In the genomic region with DNA sequence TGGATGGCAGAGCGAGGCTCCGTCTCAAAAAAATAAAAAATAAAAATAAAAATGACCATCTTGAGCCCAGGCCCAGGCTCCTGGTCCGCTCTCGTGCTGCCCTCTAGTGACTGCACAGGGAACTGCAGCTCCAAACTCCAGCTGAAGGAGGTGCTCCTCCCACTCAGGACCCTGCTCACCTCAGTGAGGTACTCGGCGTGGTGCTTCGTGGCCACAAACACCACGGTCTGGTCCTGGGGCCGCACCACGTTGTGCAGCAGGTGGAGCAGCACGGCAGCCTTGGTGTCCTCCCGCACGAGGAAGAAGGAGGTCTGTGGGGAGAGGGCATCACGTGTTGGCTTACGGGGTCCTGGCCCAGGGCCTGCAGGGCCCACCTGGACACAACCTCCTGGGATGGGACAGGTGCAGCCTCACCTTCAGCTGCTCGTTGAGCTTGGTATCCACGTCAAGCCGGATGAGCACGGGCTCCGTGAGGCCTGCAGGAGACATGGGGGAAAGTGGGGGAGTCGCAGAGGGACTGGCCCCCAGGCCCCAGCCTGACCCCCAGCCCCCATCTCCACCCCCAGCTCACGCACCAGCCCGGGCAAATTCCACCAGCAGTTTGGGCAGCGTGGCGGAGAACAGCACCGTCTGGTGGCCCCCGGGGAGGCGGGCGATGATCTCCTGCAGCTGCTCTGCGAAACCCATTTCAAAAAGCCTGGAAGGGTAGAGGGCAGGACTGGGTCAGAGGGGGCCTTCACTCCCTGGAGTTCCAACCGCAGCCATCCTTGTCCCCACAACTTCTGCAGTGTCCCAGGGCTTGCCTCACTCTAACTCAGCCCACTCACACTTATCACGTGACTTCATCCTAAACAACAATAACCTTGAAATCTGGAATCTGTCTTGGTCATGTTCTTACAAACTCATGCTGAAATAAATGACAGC, we compare ENCODE assay signal across 8 cellular contexts. TPM values are rescaled to one million over a fixed set of nuclear protein-coding genes. Genes with fewer than 3 reads are reported as not detected.
DNase-seq lines count a peak whose midpoint lies in the region; ATAC-seq and TF ChIP-seq lines count a peak whose summit lies in the region.

No MANE protein-coding gene starts in this region.

- peaks cover 3% of the 10 kb centered on the region; the same call in 1 of the 2 replicates for H3F3A ChIP-seq in GM23338 (replicated peaks; ENCODE audit: low read depth)

- no TSS peak for BruUV-seq in OCI-LY7 (replicated peaks; lab: Mats Ljungman, UMichigan)

- TF ChIP-seq CTCF in GM23338 (conservative IDR thresholded peaks at IDR 0.05; ENCODE audit: low read depth in 2 of 2) (peak; percentile 94 to 96), OCI-LY7 (conservative IDR thresholded peaks at IDR 0.05; ENCODE audit: low read length) (peak; percentile 94), fibroblast of mammary gland (conservative IDR thresholded peaks at IDR 0.05; ENCODE audit: control insufficient read depth, insufficient read depth, low read depth, low read length) (peak; percentile 96), thoracic aorta (IDR thresholded peaks at IDR 0.05) (peak; percentile 99)

- H2AFZ ChIP-seq in GM23338 (no peak overlapping the region), OCI-LY7 (ENCODE audit: low read length) (no peak overlapping the region)

- H3K9me3 Mint-ChIP-seq in CD8-positive, alpha-beta memory T cell: no peaks in the 10 kb centered on the region
- no peaks in the 10 kb centered on the region for H3K9me3 Mint-ChIP-seq in GM23338

- POLR2A ChIA-PET in CD8-positive, alpha-beta memory T cell (lab: Charles Lee): no interaction called here
- POLR2A ChIA-PET in OCI-LY7 (lab: Charles Lee): interaction anchor here (0.7 to 3.9 kb wide), 11 partner anchors 11 to 128 kb away, joined by 3 to 20 read pairs (median 7); a partner anchor contains a TSS

- no peaks in the 10 kb centered on the region for H3K9me2 ChIP-seq in GM23338 (ENCODE audit: insufficient read depth)
- no peaks in the 10 kb centered on the region for H3K9me2 ChIP-seq in OCI-LY7 (ENCODE audit: insufficient read depth, low read length)

- peak overlapping the region in 4 of 8 donors; percentile 6 to 84 (median 66) for H3K27ac Mint-ChIP-seq in CD8-positive, alpha-beta memory T cell
- H3K27ac Mint-ChIP-seq in GM23338: peak overlapping the region; percentile 90; the same call in 1 of the 2 replicates

- no peaks in the 10 kb centered on the region for H3K27me3 ChIP-seq in CD8-positive, alpha-beta memory T cell (ENCODE audit: insufficient read depth, low read length, poor library complexity, severe bottlenecking)
- H3K27me3 ChIP-seq in GM23338 (ENCODE audit: insufficient read depth) (no peaks in the 10 kb centered on the region), thoracic aorta (replicated peaks; ENCODE audit: insufficient read depth) (no peaks in the 10 kb centered on the region)

- no peaks in the 10 kb centered on the region for H3K9me3 ChIP-seq in CD8-positive, alpha-beta memory T cell (ENCODE audit: low read length)
- H3K9me3 ChIP-seq in OCI-LY7 (ENCODE audit: low read length) (no peaks in the 10 kb centered on the region), thoracic aorta (no peaks in the 10 kb centered on the region)

- H3K4me3 Mint-ChIP-seq in CD8-positive, alpha-beta memory T cell: no peak overlapping the region
- H3K4me3 Mint-ChIP-seq in GM23338: no peak overlapping the region

- H3K36me3 ChIP-seq in CD8-positive, alpha-beta memory T cell (ENCODE audit: insufficient read depth, low read length): peaks cover 78% of the 10 kb centered on the region
- H3K36me3 ChIP-seq in GM23338 (ENCODE audit: insufficient read depth) (peaks cover 64% of the 10 kb centered on the region), OCI-LY7 (ENCODE audit: insufficient read depth, low read length) (peaks cover 93% of the 10 kb centered on the region), thoracic aorta (peaks cover 74% of the 10 kb centered on the region)

- H3K4me2 ChIP-seq in GM23338: no peak overlapping the region
- H3K4me2 ChIP-seq in OCI-LY7 (ENCODE audit: low read length): peak overlapping the region; percentile 61

- peak; percentile 56 to 81 (median 68) for DNase-seq in CD8-positive, alpha-beta memory T cell
- DNase-seq in GM23338 (ENCODE audit: low spot score) (peak; percentile 78), OCI-LY7 (ENCODE audit: low spot score) (peak; percentile 84), fibroblast of mammary gland (ENCODE audit: low read depth) (peak; percentile 60), occipital lobe (lab: John Stamatoyannopoulos, UW) (peak; percentile 42), thoracic aorta (ENCODE audit: low spot score) (no peak)
- peak; percentile 88 to 89 for DNase-seq in activated T-cell treated with anti-CD3 and anti-CD28 coated beads, Interleukin-2, amount 50 U/mL, for 48 hours

- intact Hi-C loops in OCI-LY7 (cut with micrococcal nuclease; ENCODE audit: unreplicated experiment): loop anchor here (1.0 to 5.0 kb wide), 2 partner anchors 76 to 197 kb away; a partner anchor contains a TSS

- H3K79me2 ChIP-seq in GM23338 (replicated peaks; ENCODE audit: insufficient read depth) (no peaks in the 10 kb centered on the region; the same call in 1 of the 2 replicates), OCI-LY7 (ENCODE audit: insufficient read depth, low read depth, low read length) (peaks cover 23% of the 10 kb centered on the region)

- H3K27ac ChIP-seq in CD8-positive, alpha-beta memory T cell (ENCODE audit: low read depth, low read length): no peak overlapping the region
- H3K27ac ChIP-seq in GM23338 (ENCODE audit: low read depth) (peak overlapping the region; percentile 59; the same call in 1 of the 2 replicates), OCI-LY7 (ENCODE audit: low read depth, low read length, poor library complexity, severe bottlenecking) (peak overlapping the region; percentile 98), thoracic aorta (no peak overlapping the region)

- H3K4me1 ChIP-seq in CD8-positive, alpha-beta memory T cell (ENCODE audit: insufficient read depth, low read length): no peaks in the 10 kb centered on the region
- H3K4me1 ChIP-seq in GM23338 (ENCODE audit: insufficient read depth) (no peaks in the 10 kb centered on the region), OCI-LY7 (ENCODE audit: insufficient read depth, low read length, poor library complexity, severe bottlenecking) (peaks cover 46% of the 10 kb centered on the region), thoracic aorta (ENCODE audit: control insufficient read depth in 1 of 2, low read depth in 2 of 2) (no peaks in the 10 kb centered on the region)

- peaks cover 31 to 88% (median 36%) of the 10 kb centered on the region in 3 donors for H3K36me3 Mint-ChIP-seq in CD8-positive, alpha-beta memory T cell
- peaks cover 91% of the 10 kb centered on the region for H3K36me3 Mint-ChIP-seq in GM23338 (ENCODE audit: low read depth)

- ATAC-seq in GM23338: peak; percentile 96
- no peak for ATAC-seq in thoracic aorta (ENCODE audit: insufficient number of reproducible peaks, low FRiP score, low read depth)
- ATAC-seq in GM18867 (IDR thresholded peaks at IDR 0.05; ENCODE audit: unreplicated experiment): no peak

- peaks cover 4 to 6% (median 5%) of the 10 kb centered on the region in 3 donors for H3K4me1 Mint-ChIP-seq in CD8-positive, alpha-beta memory T cell
- no peaks in the 10 kb centered on the region for H3K4me1 Mint-ChIP-seq in GM23338

- H3K27me3 Mint-ChIP-seq in CD8-positive, alpha-beta memory T cell: no peaks in the 10 kb centered on the region
- H3K27me3 Mint-ChIP-seq in GM23338 (ENCODE audit: insufficient read depth, low read depth, poor library complexity): peaks cover 14% of the 10 kb centered on the region

- peaks cover 9% of the 10 kb centered on the region; the same call in 1 of the 2 replicates for H4K20me1 ChIP-seq in GM23338 (replicated peaks; ENCODE audit: insufficient read depth)
- no peaks in the 10 kb centered on the region for H4K20me1 ChIP-seq in OCI-LY7 (ENCODE audit: insufficient read depth, low read length)

- CTCF ChIA-PET in CD8-positive, alpha-beta memory T cell (lab: Charles Lee): interaction anchor here (0.7 to 4.1 kb wide), 21 partner anchors 9 to 274 kb away, joined by 3 to 27 read pairs (median 5); a partner anchor contains a TSS
- CTCF ChIA-PET in OCI-LY7 (lab: Charles Lee; ENCODE audit: unreplicated experiment): interaction anchor here (0.6 to 1.4 kb wide), 8 partner anchors 9 to 182 kb away, joined by 3 to 9 read pairs (median 4); no protein-coding TSS in a partner anchor

- no peak overlapping the region for H3K4me3 ChIP-seq in CD8-positive, alpha-beta memory T cell (ENCODE audit: low read length)
- H3K4me3 ChIP-seq in GM23338: no peak overlapping the region
- H3K4me3 ChIP-seq in OCI-LY7 (ENCODE audit: low read depth, low read length, poor library complexity, severe bottlenecking): peak overlapping the region; percentile 10
- no peak overlapping the region for H3K4me3 ChIP-seq in fibroblast of mammary gland (ENCODE audit: control insufficient read depth, low read depth, low read length)
- H3K4me3 ChIP-seq in thoracic aorta: no peak overlapping the region

RNA-seq across cellular contexts. Expression of a gene that starts 10.6 kb away (rescaled TPM):
- 100 to 1,000 TPM; 131 to 133 TPM for total RNA-seq in CD8-positive, alpha-beta memory T cell
- 47.7 TPM for polyA plus RNA-seq in CD8-positive, alpha-beta memory T cell
- 79.6 and 84.1 TPM in 2 replicates for total RNA-seq in GM23338 (2014; rRNA removed; shearing (Covaris generic))
- polyA plus RNA-seq in GM23338 (2016; fragmentation: Nextera tagmentation; extraction: Ambion mirVana): 89.4 and 89.5 TPM in 2 replicates
- 86.0 and 87.2 TPM in 2 replicates for total RNA-seq in OCI-LY7 (2014; rRNA removed; shearing (Covaris generic))
- total RNA-seq in OCI-LY7 (2022) (145 and 150 TPM in 2 replicates), occipital lobe (12.0 TPM), thoracic aorta (10 to 100 TPM; 27.3 to 84.2 TPM)

RNA-seq across cellular contexts. Expression of a gene that starts 10.8 kb away (rescaled TPM):
- 10 to 100 TPM; 21.1 to 22.5 TPM for total RNA-seq in CD8-positive, alpha-beta memory T cell
- polyA plus RNA-seq in CD8-positive, alpha-beta memory T cell: 27.4 TPM
- total RNA-seq in GM23338 (2014; rRNA removed; shearing (Covaris generic)): 33.0 and 40.4 TPM in 2 replicates
- polyA plus RNA-seq in GM23338 (2016; fragmentation: Nextera tagmentation; extraction: Ambion mirVana): 20.0 and 21.4 TPM in 2 replicates
- total RNA-seq in OCI-LY7 (2014; rRNA removed; shearing (Covaris generic)): 72.5 and 90.8 TPM in 2 replicates
- total RNA-seq in OCI-LY7 (2022): 59.5 and 68.6 TPM in 2 replicates
- 8.4 TPM for total RNA-seq in occipital lobe
- 10 to 100 TPM; 12.2 to 26.9 TPM for total RNA-seq in thoracic aorta

RNA-seq across cellular contexts. Expression of a gene that starts 25.2 kb away (rescaled TPM):
- total RNA-seq in CD8-positive, alpha-beta memory T cell: under 1 TPM; 0.16 to 0.33 TPM
- polyA plus RNA-seq in CD8-positive, alpha-beta memory T cell: not detected
- total RNA-seq in GM23338 (2014; rRNA removed; shearing (Covaris generic)): 0.59 TPM in 1 of 2 replicates, not detected in the other
- polyA plus RNA-seq in GM23338 (2016; fragmentation: Nextera tagmentation; extraction: Ambion mirVana): 0.50 and 0.54 TPM in 2 replicates
- total RNA-seq in OCI-LY7 (2014; rRNA removed; shearing (Covaris generic)): 14.0 and 26.9 TPM in 2 replicates
- total RNA-seq in OCI-LY7 (2022) (37.4 and 39.2 TPM in 2 replicates), occipital lobe (0.62 TPM), thoracic aorta (not detected)

RNA-seq across cellular contexts. Expression of a gene that starts 39.2 kb away (rescaled TPM):
- total RNA-seq in CD8-positive, alpha-beta memory T cell: under 1 TPM; 0.51 to 0.72 TPM
- 0.45 TPM for polyA plus RNA-seq in CD8-positive, alpha-beta memory T cell
- total RNA-seq in GM23338 (2014; rRNA removed; shearing (Covaris generic)): 5.4 and 8.2 TPM in 2 replicates
- 2.6 and 2.7 TPM in 2 replicates for polyA plus RNA-seq in GM23338 (2016; fragmentation: Nextera tagmentation; extraction: Ambion mirVana)
- 69.1 and 89.1 TPM in 2 replicates for total RNA-seq in OCI-LY7 (2014; rRNA removed; shearing (Covaris generic))
- 67.5 and 74.4 TPM in 2 replicates for total RNA-seq in OCI-LY7 (2022)
- total RNA-seq in occipital lobe: 2.5 TPM
- 1 to 10 TPM in 1 of 2 donors, not detected in 1; 2.0 TPM for total RNA-seq in thoracic aorta

RNA-seq across cellular contexts. Expression of a gene that starts 46.5 kb away (rescaled TPM):
- total RNA-seq in CD8-positive, alpha-beta memory T cell: 10 to 100 TPM; 21.3 to 24.1 TPM
- polyA plus RNA-seq in CD8-positive, alpha-beta memory T cell: 10.1 TPM
- 12.2 and 14.4 TPM in 2 replicates for total RNA-seq in GM23338 (2014; rRNA removed; shearing (Covaris generic))
- polyA plus RNA-seq in GM23338 (2016; fragmentation: Nextera tagmentation; extraction: Ambion mirVana): 11.2 and 16.2 TPM in 2 replicates
- total RNA-seq in OCI-LY7 (2014; rRNA removed; shearing (Covaris generic)): 72.4 and 96.0 TPM in 2 replicates
- total RNA-seq in OCI-LY7 (2022): 160 and 177 TPM in 2 replicates
- total RNA-seq in occipital lobe: 4.7 TPM
- total RNA-seq in thoracic aorta: 10 to 100 TPM; 84.1 to 93.5 TPM

Comparison
In these comparisons a context has a peak if more than half of its experiments do, and no peak if none do; other contexts are left out.
1. H3K27ac ChIP-seq: peak in GM23338 (single experiment) and OCI-LY7 (single experiment); none in CD8-positive, alpha-beta memory T cell (single experiment) and thoracic aorta (0 of 2).
2. Peak in every context shown above with its lines, with median percentiles within 50 percentile points of each other: CTCF ChIP-seq.